In genomic region chr16:72664122-72664479, GRCh38 we compare ENCODE assay signal across 8 cellular contexts.
DNase-seq lines count a peak whose midpoint lies in the region; ATAC-seq and TF ChIP-seq lines count a peak whose summit lies in the region.

No MANE protein-coding gene starts in this region.

- no peaks in the 10 kb centered on the region for H3K9me3 ChIP-seq in cardiac muscle cell (ENCODE audit: low read depth)
- no peaks in the 10 kb centered on the region for H3K9me3 ChIP-seq in lung (ENCODE audit: control insufficient read depth in 2 of 2, insufficient read depth in 1 of 2, low read length in 1 of 2)

- peak in 1 of 2 donors; percentile 13 for DNase-seq in cardiac muscle cell (ENCODE audit: low read depth in 1 of 2, low spot score in 1 of 2)
- no peak for DNase-seq in cardiac septum (ENCODE audit: low spot score)
- DNase-seq in astrocyte of the cerebellum (ENCODE audit: low read depth) = no peak
- DNase-seq in lung (ENCODE audit: low spot score) = no peak
- no peak for DNase-seq in stimulated activated CD4-positive, alpha-beta T cell treated with anti-CD3 and anti-CD28 coated beads, Interleukin-2, amount 100 ng/mL, for 24 hours
- DNase-seq in stimulated activated CD4-positive, alpha-beta T cell treated with anti-CD3 and anti-CD28 coated beads, Interleukin-4, amount 100 ng/mL, for 24 hours = no peak

- H3K27me3 ChIP-seq in cardiac muscle cell (no peaks in the 10 kb centered on the region), lung (ENCODE audit: control insufficient read depth, insufficient read depth) (no peaks in the 10 kb centered on the region)

- in situ Hi-C loops in astrocyte of the cerebellum (cut with HindIII; ENCODE audit: low sequenced_read_pairs) = no loop called here

- TF ChIP-seq CTCF in cardiac muscle cell (IDR thresholded peaks at IDR 0.05; ENCODE audit: low read depth, low read length) (no peak), astrocyte of the cerebellum (IDR thresholded peaks at IDR 0.05; ENCODE audit: low read depth, low read length, missing control alignments) (no peak), lung (IDR thresholded peaks at IDR 0.05; ENCODE audit: control extremely low read depth, extremely low read depth) (no peak)

- WGBS in lung, 2 donors = 1 to 3% methylated on average over 17 of the region's 17 CpGs
- WGBS in urinary bladder = 2% methylated on average over 17 of the region's 17 CpGs

- peak overlapping the region; percentile 94 for H3K4me3 ChIP-seq in cardiac muscle cell
- peak overlapping the region; percentile 87 for H3K4me3 ChIP-seq in astrocyte of the cerebellum (ENCODE audit: low read depth, low read length)
- H3K4me3 ChIP-seq in lung = peak overlapping the region; percentile 74
- H3K4me3 ChIP-seq in urinary bladder (ENCODE audit: low read depth, low read length) = peak overlapping the region; percentile 88

- ATAC-seq in lung (ENCODE audit: insufficient read depth, low FRiP score) = no peak
- no peak for ATAC-seq in HG03354 (IDR thresholded peaks at IDR 0.05; ENCODE audit: poor library complexity, severe bottlenecking, unreplicated experiment)

- peaks cover 3% of the 10 kb centered on the region for H3K4me1 ChIP-seq in cardiac muscle cell (ENCODE audit: low read depth)
- peaks cover 0 to 5% of the 10 kb centered on the region in 2 donors for H3K4me1 ChIP-seq in lung (ENCODE audit: control insufficient read depth in 2 of 2, insufficient read depth in 2 of 2, low read length in 2 of 2)
- H3K4me1 ChIP-seq in urinary bladder (ENCODE audit: insufficient read depth) = no peaks in the 10 kb centered on the region

- intact Hi-C loops in cardiac septum (cut with DNase I) = loop anchor here (10.0 kb wide), 2 partner anchors 391 to 531 kb away; no protein-coding TSS in a partner anchor

- H3K27ac ChIP-seq in cardiac muscle cell = peak overlapping the region; percentile 94
- no peak overlapping the region for H3K27ac ChIP-seq in lung (ENCODE audit: low read depth in 1 of 2, low read length in 1 of 2)
- no peak overlapping the region for H3K27ac ChIP-seq in urinary bladder (ENCODE audit: low read depth)

- no peaks in the 10 kb centered on the region for H3K36me3 ChIP-seq in cardiac muscle cell
- H3K36me3 ChIP-seq in lung (ENCODE audit: control insufficient read depth in 2 of 2, insufficient read depth in 2 of 2, low read length in 2 of 2) = no peaks in the 10 kb centered on the region
- H3K36me3 ChIP-seq in urinary bladder (ENCODE audit: insufficient read depth) = no peaks in the 10 kb centered on the region
